ENCODE assay signal across 8 cellular contexts in the genomic region with DNA sequence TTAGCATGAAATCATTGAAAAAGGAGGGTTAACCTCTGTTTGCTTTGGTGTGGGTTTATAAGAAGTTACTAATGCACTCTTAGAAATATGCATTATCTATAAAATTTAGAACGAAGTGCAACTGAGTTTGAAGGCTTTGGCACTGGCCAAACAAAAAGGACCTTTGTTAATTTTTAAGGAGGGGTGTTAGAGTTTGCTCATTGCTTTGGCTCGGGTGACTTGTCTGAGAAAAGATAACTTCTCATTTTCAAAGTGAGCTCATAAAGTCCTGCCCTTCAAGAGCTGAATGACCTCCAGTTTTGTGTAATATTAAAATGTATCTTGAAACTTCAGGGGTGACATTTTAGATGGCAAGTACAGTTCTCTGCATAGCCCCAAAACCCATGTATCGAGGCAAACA. TPM values are rescaled to one million over a fixed set of nuclear protein-coding genes. Genes with fewer than 3 reads are reported as not detected.
DNase-seq lines count a peak whose midpoint lies in the region; ATAC-seq and TF ChIP-seq lines count a peak whose summit lies in the region.

No MANE protein-coding gene starts in this region.

- no peaks in the 10 kb centered on the region for H3K27me3 Mint-ChIP-seq in neural crest cell (ENCODE audit: low read depth)

- 60 to 66% methylated on average over 3 of the region's 3 CpGs for WGBS in heart right ventricle, 2 donors

- DNase-seq in heart right ventricle (no peak), cardiac septum (ENCODE audit: low spot score) (no peak), epithelial cell of prostate (ENCODE audit: low read depth, low spot score) (no peak), neural crest cell (ENCODE audit: low read depth, low spot score) (no peak), HuH-7 (ENCODE audit: low spot score) (no peak), mesenteric fat pad (ENCODE audit: low spot score) (no peak), GM13976 (ENCODE audit: low spot score) (no peak), HUDEP-2 (lab: John Stamatoyannopoulos, UW; ENCODE audit: unreplicated experiment in 76 of 76) (no peak)

- H3K4me3 ChIP-seq in heart right ventricle: no peak overlapping the region

- ATAC-seq in heart right ventricle: no peak

- no peak overlapping the region for H3K27ac Mint-ChIP-seq in neural crest cell (ENCODE audit: unreplicated experiment)

- H3K4me1 Mint-ChIP-seq in neural crest cell: peaks cover 62% of the 10 kb centered on the region

- H3K4me3 Mint-ChIP-seq in neural crest cell: peak overlapping the region; percentile 32

- peaks cover 12% of the 10 kb centered on the region for H3K36me3 Mint-ChIP-seq in neural crest cell (ENCODE audit: low read depth)

- H3K36me3 ChIP-seq in heart right ventricle: peaks cover 0 to 63% (median 8%) of the 10 kb centered on the region in 9 donors

- peaks cover 19 to 100% (median 83%) of the 10 kb centered on the region in 9 donors for H3K4me1 ChIP-seq in heart right ventricle

- H3K27me3 ChIP-seq in heart right ventricle: no peaks in the 10 kb centered on the region

- no peaks in the 10 kb centered on the region for H3K9me3 ChIP-seq in heart right ventricle

- no peaks in the 10 kb centered on the region for H3K9me3 Mint-ChIP-seq in neural crest cell

- H3K27ac ChIP-seq in heart right ventricle: peak overlapping the region in 6 of 10 donors; percentile 26 to 89 (median 61)
- H3K27ac ChIP-seq in epithelial cell of prostate: peak overlapping the region; percentile 80

- TF ChIP-seq CTCF in heart right ventricle (IDR thresholded peaks at IDR 0.05) (no peak), neural crest cell (conservative IDR thresholded peaks at IDR 0.05) (no peak), GM13976 (IDR thresholded peaks at IDR 0.05; ENCODE audit: borderline replicate concordance, control extremely low read depth, extremely low read depth, insufficient read depth, missing control alignments) (no peak)

- intact Hi-C loops in heart right ventricle (cut with DNase I): no loop called here
- intact Hi-C loops in cardiac septum (cut with DNase I): no loop called here

- in situ Hi-C loops in GM13976 (cut with MboI; ENCODE audit: low sequenced_read_pairs, unreplicated experiment): no loop called here

RNA-seq across cellular contexts. Expression of a gene that starts 25.9 kb away (rescaled TPM):
- 10 to 100 TPM; 10.8 to 34.2 (median 24.6) TPM for total RNA-seq in heart right ventricle
- polyA plus RNA-seq in heart right ventricle: 10 to 100 TPM; 18.7 to 19.3 TPM
- 14.1 TPM for total RNA-seq in cardiac septum
- total RNA-seq in neural crest cell: 14.1 and 15.7 TPM in 2 replicates
- total RNA-seq in mesenteric fat pad: 107 TPM
